24 cellular contexts compared by ENCODE assay signal in the genomic region with DNA sequence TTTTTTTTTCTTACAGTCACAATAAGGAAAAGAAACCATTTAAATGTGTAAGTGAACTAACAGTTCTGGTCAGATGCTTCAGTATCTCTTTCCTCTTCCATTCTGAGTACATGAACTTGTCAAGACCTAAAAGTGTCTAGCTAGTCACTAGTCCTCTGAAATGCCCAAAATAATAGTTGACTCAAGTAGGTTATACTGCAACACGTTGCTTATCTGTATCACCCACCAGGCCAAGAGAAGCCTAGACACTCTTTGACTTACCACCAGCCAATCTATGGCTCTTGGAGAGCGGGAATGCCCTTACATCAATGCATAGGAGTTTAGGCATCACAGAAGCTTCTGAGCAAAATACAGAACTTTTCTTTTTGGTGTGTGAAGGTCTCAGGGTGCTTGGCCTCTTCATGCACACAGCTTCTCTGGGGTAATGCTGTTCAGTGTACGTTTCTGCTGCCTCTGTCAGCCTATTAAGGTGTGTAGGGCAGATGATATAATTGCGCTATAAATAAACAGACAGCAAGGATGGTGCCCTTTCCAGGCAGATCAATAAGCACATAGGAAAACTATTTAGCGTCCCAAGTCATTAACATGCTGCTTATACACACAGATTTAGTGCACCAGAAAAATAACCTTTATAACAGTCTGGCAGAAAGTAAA.
"Had no signal": no experiment of that assay in that cellular context is flagged by ENCODE, and none has a peak within 500 bp of the region (broad histone marks: within the 10 kb centered on the region; RNA-seq: fewer than 3 reads in every experiment).

No MANE protein-coding gene starts in this region.

- DNase-seq: activated CD4-positive, alpha-beta memory T cell treated with anti-CD3 and anti-CD28 coated beads, Interleukin-2, amount 10 ng/mL, durations not matched to agents 7 days and 5 days; activated CD4-positive, alpha-beta T cell treated with anti-CD3 and anti-CD28 coated beads for 1 hour; activated CD4-positive, alpha-beta T cell treated with anti-CD3 and anti-CD28 coated beads, Interleukin-2, amount 10 ng/mL, durations not matched to agents 7 days and 5 days; activated T-cell treated with anti-CD3 and anti-CD28 coated beads, Interleukin-2, amount 50 U/mL, for 48 hours; dermis blood vessel endothelial cell; effector CD8-positive, alpha-beta T cell; esophagus squamous epithelium; foreskin melanocyte; left colon; lower lobe of right lung; mesenchymal stem cell; naive thymus-derived CD8-positive, alpha-beta T cell; nucleus accumbens; right lobe of liver; small intestine; stimulated activated CD4-positive, alpha-beta T cell treated with anti-CD3 and anti-CD28 coated beads, Interleukin-1b, Interleukin-23, amount 100 ng/mL, for 48 hours; stimulated activated naive CD4-positive, alpha-beta T cell; T-helper 2 cell; tibial artery had no signal

- H3K27me3 ChIP-seq: esophagus squamous epithelium, hepatocyte, right lobe of liver, suprapubic skin, tibial artery had no signal

- H3K9me3 ChIP-seq: esophagus squamous epithelium, lower lobe of right lung, right lobe of liver, suprapubic skin, tibial artery had no signal

- H3K36me3 ChIP-seq: esophagus squamous epithelium, lower lobe of right lung, right lobe of liver, suprapubic skin, tibial artery had no signal

- ATAC-seq: activated naive CD4-positive, alpha-beta T cell treated with anti-CD3 and anti-CD28 coated beads, Interleukin-2, amount 50 U/mL, for 72 hours; left colon; lower lobe of right lung; naive thymus-derived CD8-positive, alpha-beta T cell; right lobe of liver; WTC11 had no signal

- H3K4me1 ChIP-seq: right lobe of liver had no signal

- H3K4me3 ChIP-seq: esophagus squamous epithelium, hepatocyte, lower lobe of right lung, right lobe of liver, suprapubic skin, tibial artery had no signal

- H3K27ac ChIP-seq: epithelial cell of prostate, esophagus squamous epithelium, hepatocyte, lower lobe of right lung, right lobe of liver, suprapubic skin, tibial artery had no signal
